In genomic region chr5:7927466-7928375, GRCh38 we compare ENCODE assay signal across 8 cellular contexts. TPM values are rescaled to one million over a fixed set of nuclear protein-coding genes. Genes with fewer than 3 reads are reported as not detected.
DNase-seq lines count a peak whose midpoint lies in the region; ATAC-seq and TF ChIP-seq lines count a peak whose summit lies in the region.

No MANE protein-coding gene starts in this region.

- no peak overlapping the region for H3K27ac ChIP-seq in left lung

- no peaks in the 10 kb centered on the region for H3K9me3 ChIP-seq in left lung

- in situ Hi-C loops in GM13977 (cut with MboI; ENCODE audit: low pct_unique_long_range_greater_than_20kb, low sequenced_read_pairs, unreplicated experiment), result loop anchor here (25.0 kb wide), 2 partner anchors 260 to 1285 kb away; no protein-coding TSS in a partner anchor

- CTCF ChIA-PET in AG04449 (lab: Yijun Ruan, JAX), result interaction anchor here (0.6 to 4.3 kb wide), 27 partner anchors 9 to 1585 kb away, joined by 3 to 41 read pairs (median 4); no protein-coding TSS in a partner anchor

- ATAC-seq in HG02798 (IDR thresholded peaks at IDR 0.05; ENCODE audit: poor library complexity, unreplicated experiment) (peak; percentile 85), left lung (peak; percentile 95)
- peak; percentile 85 to 92 for ATAC-seq in stimulated activated naive B cell treated with anti-CD40 and anti-IgM and Interleukin-4, amounts not matched to agents 10 μg/mL and 1 μg/mL and 100 μg/mL, for 72 hours (replicated peaks)

- TF ChIP-seq CTCF in AG04449 (IDR thresholded peaks at IDR 0.05; ENCODE audit: insufficient read depth, low read length, missing control alignments) (peak; percentile 83), GM13977 (IDR thresholded peaks at IDR 0.05; ENCODE audit: extremely low read depth, insufficient read depth, missing control alignments) (peak; percentile 88), left lung (IDR thresholded peaks at IDR 0.05) (peak; percentile 55 to 73)

- DNase-seq in AG04449 (ENCODE audit: low read depth, low spot score) (no peak), GM13977 (ENCODE audit: low spot score) (peak; percentile 69), NCI-H1436 (lab: John Stamatoyannopoulos, UW) (peak; percentile 31), SKM-1 treated with dmso at 0.1 percent for 144 hours (lab: John Stamatoyannopoulos, UW; ENCODE audit: unreplicated experiment) (peak; percentile 59), cerebellar cortex (ENCODE audit: low spot score) (peak; percentile 68), left lung (no peak)
- peak; percentile 21 for DNase-seq in stimulated activated naive B cell treated with anti-CD40 and anti-IgM and Interleukin-4, amounts not matched to agents 10 μg/mL and 1 μg/mL and 100 μg/mL, for 72 hours

- H3K27me3 ChIP-seq in left lung, result no peaks in the 10 kb centered on the region

- H3K36me3 ChIP-seq in left lung, result no peaks in the 10 kb centered on the region

- H3K9me3 Mint-ChIP-seq in stimulated activated naive B cell treated with anti-CD40 and anti-IgM and Interleukin-4, amounts not matched to agents 10 μg/mL and 1 μg/mL and 100 μg/mL, for 72 hours, result no peaks in the 10 kb centered on the region

- POLR2A ChIA-PET in AG04449 (lab: Yijun Ruan, JAX), result interaction anchor here (0.7 kb wide), 1 partner anchor 1616 kb away, joined by 3 read pairs; no protein-coding TSS in a partner anchor

- H3K27me3 Mint-ChIP-seq in stimulated activated naive B cell treated with anti-CD40 and anti-IgM and Interleukin-4, amounts not matched to agents 10 μg/mL and 1 μg/mL and 100 μg/mL, for 72 hours, result peaks cover 11 to 20% of the 10 kb centered on the region in 2 donors

- H3K4me1 Mint-ChIP-seq in stimulated activated naive B cell treated with anti-CD40 and anti-IgM and Interleukin-4, amounts not matched to agents 10 μg/mL and 1 μg/mL and 100 μg/mL, for 72 hours, result peaks cover 6 to 11% of the 10 kb centered on the region in 2 donors

- no peaks in the 10 kb centered on the region for H3K36me3 Mint-ChIP-seq in stimulated activated naive B cell treated with anti-CD40 and anti-IgM and Interleukin-4, amounts not matched to agents 10 μg/mL and 1 μg/mL and 100 μg/mL, for 72 hours

- H3K4me3 Mint-ChIP-seq in stimulated activated naive B cell treated with anti-CD40 and anti-IgM and Interleukin-4, amounts not matched to agents 10 μg/mL and 1 μg/mL and 100 μg/mL, for 72 hours, result no peak overlapping the region

- no peak overlapping the region for H3K27ac Mint-ChIP-seq in stimulated activated naive B cell treated with anti-CD40 and anti-IgM and Interleukin-4, amounts not matched to agents 10 μg/mL and 1 μg/mL and 100 μg/mL, for 72 hours

- no peak overlapping the region for H3K4me3 ChIP-seq in AG04449 (ENCODE audit: low read depth, low read length)
- no peak overlapping the region for H3K4me3 ChIP-seq in left lung

- intact Hi-C loops in left lung (cut with DNase I), result no loop called here

- H3K4me1 ChIP-seq in left lung, result no peaks in the 10 kb centered on the region

RNA-seq across cellular contexts. Expression of gene MTRR, which starts 58.8 kb away (rescaled TPM):
- total RNA-seq in left lung, result 10 to 100 TPM; 75.2 to 78.2 TPM

RNA-seq across cellular contexts. Expression of gene FASTKD3, which starts 58.9 kb away (rescaled TPM):
- total RNA-seq in left lung, result 1 to 10 TPM; 8.4 to 9.3 TPM

Comparison
In these comparisons a context has a peak if more than half of its experiments do, and no peak if none do; other contexts are left out.
1. DNase-seq: peak in GM13977 (single experiment), NCI-H1436 (single experiment), SKM-1 treated with dmso at 0.1 percent for 144 hours (single experiment), cerebellar cortex (single experiment) and stimulated activated naive B cell treated with anti-CD40 and anti-IgM and Interleukin-4, amounts not matched to agents 10 μg/mL and 1 μg/mL and 100 μg/mL, for 72 hours (single experiment); none in AG04449 (single experiment) and left lung (0 of 2).
2. Peak in every context shown above with its lines, with median percentiles within 50 percentile points of each other: CTCF ChIP-seq and ATAC-seq.